8 cellular contexts compared by ENCODE assay signal in genomic region chr18:32470713-32471633, GRCh38. TPM values are rescaled to one million over a fixed set of nuclear protein-coding genes. Genes with fewer than 3 reads are reported as not detected.
DNase-seq lines count a peak whose midpoint lies in the region; ATAC-seq and TF ChIP-seq lines count a peak whose summit lies in the region.

Gene GAREM1, minus strand, starts transcription at chr18:32470882. Its CDS starts 454 bp downstream, at chr18:32470428.

- CTCF ChIA-PET in GM10248 (lab: Yijun Ruan, JAX): interaction anchor here (0.7 to 4.2 kb wide), 19 partner anchors 10 to 313 kb away, joined by 3 to 26 read pairs (median 4); no protein-coding TSS in a partner anchor
- CTCF ChIA-PET in SK-N-SH (lab: Yijun Ruan, JAX): interaction anchor here (0.6 to 6.5 kb wide), 37 partner anchors 9 to 313 kb away, joined by 3 to 99 read pairs (median 6); no protein-coding TSS in a partner anchor

- H2AFZ ChIP-seq in SK-N-SH (ENCODE audit: low read depth): peak within 1 kb of the TSS; percentile 95

- no peaks in the 10 kb centered on the region for H3K36me3 ChIP-seq in SK-N-SH (replicated peaks in 1 of 2; ENCODE audit: control insufficient read depth in 1 of 2, insufficient read depth in 2 of 2, low read length in 1 of 2)
- H3K36me3 ChIP-seq in thoracic aorta: no peaks in the 10 kb centered on the region

- H3K9me2 ChIP-seq in SK-N-SH: no peaks in the 10 kb centered on the region

- no peak within 1 kb of the TSS for H3K27ac Mint-ChIP-seq in activated naive CD8-positive, alpha-beta T cell
- H3K27ac Mint-ChIP-seq in glutamatergic neuron (ENCODE audit: unreplicated experiment): peak within 1 kb of the TSS; percentile 70
- H3K27ac Mint-ChIP-seq in osteocyte (ENCODE audit: unreplicated experiment): peak within 1 kb of the TSS; percentile 60

- H3K79me2 ChIP-seq in SK-N-SH (ENCODE audit: insufficient read depth): peaks cover 19% of the 10 kb centered on the region

- H3K9me3 ChIP-seq in SK-N-SH (no peaks in the 10 kb centered on the region), thoracic aorta (no peaks in the 10 kb centered on the region)

- H3K4me1 ChIP-seq in SK-N-SH (ENCODE audit: control insufficient read depth in 1 of 2, insufficient read depth in 2 of 2, low read depth in 1 of 2, low read length in 1 of 2): peaks cover 0 to 20% of the 10 kb centered on the region in 2 experiments; a peak in 2 of 4 replicates
- H3K4me1 ChIP-seq in thoracic aorta (ENCODE audit: control insufficient read depth in 1 of 2, low read depth in 2 of 2): peaks cover 4 to 21% of the 10 kb centered on the region in 2 donors

- peak; percentile 88 for DNase-seq in GM10248 (ENCODE audit: extremely low spot score)
- peak; percentile 92 for DNase-seq in NB4 (ENCODE audit: low read depth)
- DNase-seq in SK-N-SH: peak; percentile 97
- DNase-seq in glutamatergic neuron: peak; percentile 95
- peak; percentile 98 for DNase-seq in osteocyte (ENCODE audit: extremely low spot score, unreplicated experiment)
- DNase-seq in thoracic aorta (ENCODE audit: low spot score): peak; percentile 82

- no peaks in the 10 kb centered on the region for H3K9me3 Mint-ChIP-seq in activated naive CD8-positive, alpha-beta T cell (ENCODE audit: low read depth)
- H3K9me3 Mint-ChIP-seq in glutamatergic neuron (ENCODE audit: unreplicated experiment): peaks cover 14% of the 10 kb centered on the region
- H3K9me3 Mint-ChIP-seq in osteocyte (ENCODE audit: unreplicated experiment): no peaks in the 10 kb centered on the region

- no peaks in the 10 kb centered on the region for H3K36me3 Mint-ChIP-seq in activated naive CD8-positive, alpha-beta T cell
- no peaks in the 10 kb centered on the region for H3K36me3 Mint-ChIP-seq in glutamatergic neuron (ENCODE audit: unreplicated experiment)
- no peaks in the 10 kb centered on the region for H3K36me3 Mint-ChIP-seq in osteocyte (ENCODE audit: unreplicated experiment)

- H3K4me2 ChIP-seq in SK-N-SH: peak within 1 kb of the TSS; percentile 93

- peaks cover 28% of the 10 kb centered on the region for H3K4me1 Mint-ChIP-seq in activated naive CD8-positive, alpha-beta T cell (ENCODE audit: low read depth)
- peaks cover 15% of the 10 kb centered on the region for H3K4me1 Mint-ChIP-seq in glutamatergic neuron (ENCODE audit: low read depth, unreplicated experiment)
- H3K4me1 Mint-ChIP-seq in osteocyte (ENCODE audit: unreplicated experiment): peaks cover 21% of the 10 kb centered on the region

- peaks cover 4% of the 10 kb centered on the region for H3F3A ChIP-seq in SK-N-SH (replicated peaks; ENCODE audit: insufficient read depth)

- peak within 1 kb of the TSS; percentile 64 for H3K9ac ChIP-seq in SK-N-SH

- no peaks in the 10 kb centered on the region for H4K20me1 ChIP-seq in SK-N-SH (ENCODE audit: insufficient read depth)

- no peaks in the 10 kb centered on the region for H3K27me3 ChIP-seq in SK-N-SH (ENCODE audit: insufficient read depth)
- no peaks in the 10 kb centered on the region for H3K27me3 ChIP-seq in thoracic aorta (replicated peaks; ENCODE audit: insufficient read depth)

- H3K4me3 ChIP-seq in NB4 (ENCODE audit: low read depth, low read length) (no peak within 1 kb of the TSS), SK-N-SH (ENCODE audit: low read depth in 2 of 2, low read length in 1 of 2) (peak within 1 kb of the TSS; percentile 83 to 86), thoracic aorta (peak within 1 kb of the TSS; percentile 81)

- peaks cover 23% of the 10 kb centered on the region for H3K27me3 Mint-ChIP-seq in activated naive CD8-positive, alpha-beta T cell
- H3K27me3 Mint-ChIP-seq in glutamatergic neuron (ENCODE audit: unreplicated experiment) (peaks cover 8% of the 10 kb centered on the region), osteocyte (ENCODE audit: unreplicated experiment) (peaks cover 32% of the 10 kb centered on the region)

- peak; percentile 76 for TF ChIP-seq RAD21 in SK-N-SH (IDR thresholded peaks at IDR 0.05; ENCODE audit: low read length)

- TF ChIP-seq POLR2A in NB4 (IDR thresholded peaks at IDR 0.05; ENCODE audit: extremely low read depth, insufficient read length): no peak

- 20% methylated on average over 35 of the region's 82 CpGs for WGBS in SK-N-SH (ENCODE audit: low lambda C conversion rate)

- TF ChIP-seq CTCF in GM10248 (IDR thresholded peaks at IDR 0.05; ENCODE audit: control extremely low read depth, extremely low read depth, low read depth, missing control alignments) (peak; percentile 72), NB4 (IDR thresholded peaks at IDR 0.05; ENCODE audit: low read depth, low read length) (peak; percentile 32), SK-N-SH (IDR thresholded peaks at IDR 0.05) (peak; percentile 60), glutamatergic neuron (IDR thresholded peaks at IDR 0.05; ENCODE audit: partially characterized antibody, unreplicated experiment) (peak; percentile 11), osteocyte (IDR thresholded peaks at IDR 0.05) (peak; percentile 85), thoracic aorta (IDR thresholded peaks at IDR 0.05) (peak; percentile 72)

- ATAC-seq in HG02571 (IDR thresholded peaks at IDR 0.05; ENCODE audit: unreplicated experiment) (peak; percentile 97), thoracic aorta (ENCODE audit: insufficient number of reproducible peaks, low FRiP score, low read depth) (peak; percentile 90)

- TF ChIP-seq EP300 in SK-N-SH (IDR thresholded peaks at IDR 0.05; ENCODE audit: borderline replicate concordance in 1 of 2, low read depth in 1 of 2, low read length in 1 of 2): peak; percentile 24 to 27; a peak in 1 of 4 replicates

- peak within 1 kb of the TSS; percentile 63 to 81; a peak in 3 of 4 replicates for H3K27ac ChIP-seq in SK-N-SH (ENCODE audit: low read depth in 2 of 2, low read length in 1 of 2)
- H3K27ac ChIP-seq in thoracic aorta: peak within 1 kb of the TSS; percentile 72 to 80

- H3K4me3 Mint-ChIP-seq in activated naive CD8-positive, alpha-beta T cell: peak within 1 kb of the TSS; percentile 87
- peak within 1 kb of the TSS; percentile 96 for H3K4me3 Mint-ChIP-seq in glutamatergic neuron (ENCODE audit: unreplicated experiment)
- H3K4me3 Mint-ChIP-seq in osteocyte (ENCODE audit: unreplicated experiment): peak within 1 kb of the TSS; percentile 88

- POLR2A ChIA-PET in GM10248 (lab: Yijun Ruan, JAX): interaction anchor here (0.5 kb wide), 1 partner anchor 348 kb away, joined by 3 read pairs; no protein-coding TSS in a partner anchor
- POLR2A ChIA-PET in SK-N-SH (lab: Yijun Ruan, JAX): interaction anchor here (0.6 to 1.9 kb wide), 5 partner anchors 12 to 634 kb away, joined by 3 to 7 read pairs (median 4); no protein-coding TSS in a partner anchor

TF ChIP-seq in SK-N-SH, 30 proteins besides CTCF, POLR2A, EP300 and RAD21 (continues in another document):
- TF ChIP-seq SIN3A (IDR thresholded peaks at IDR 0.05; ENCODE audit: borderline replicate concordance, low read depth, low read length) (0 out of 2 replicates have a peak, but pooled peaks have one; percentile 35), CHD2 (IDR thresholded peaks at IDR 0.05; ENCODE audit: low read length, partially characterized antibody) (no peak), USF1 (IDR thresholded peaks at IDR 0.05; ENCODE audit: borderline replicate concordance, low read depth) (no peak), POLR2AphosphoS5 (IDR thresholded peaks at IDR 0.05; ENCODE audit: low read depth, low read length) (peak; percentile 72), EZH2phosphoT487 (IDR thresholded peaks at IDR 0.05; ENCODE audit: borderline replicate concordance, low read depth) (no peak), SMC3 (IDR thresholded peaks at IDR 0.05; ENCODE audit: low read depth, low read length) (peak; percentile 86), FOXM1 (IDR thresholded peaks at IDR 0.05; ENCODE audit: low read depth) (no peak), NFIC (IDR thresholded peaks at IDR 0.05; ENCODE audit: borderline replicate concordance) (no peak), TAF1 (IDR thresholded peaks at IDR 0.05; ENCODE audit: borderline replicate concordance, low read depth, low read length) (peak; percentile 67; the same call in 1 of the 2 replicates), GABPA (IDR thresholded peaks at IDR 0.05; ENCODE audit: low read depth) (no peak), ZBTB33 (IDR thresholded peaks at IDR 0.05; ENCODE audit: borderline replicate concordance, low read depth) (no peak), YY1 (IDR thresholded peaks at IDR 0.05; ENCODE audit: low read depth) (peak; percentile 63; the same call in 1 of the 2 replicates), NRF1 (IDR thresholded peaks at IDR 0.05; ENCODE audit: low read depth, low read length) (peak; percentile 93)

RNA-seq across cellular contexts. Expression of gene GAREM1, which starts in this region (rescaled TPM):
- polyA plus RNA-seq in SK-N-SH (2012; rRNA removed): 2.8 and 3.3 TPM in 2 replicates
- polyA plus RNA-seq in SK-N-SH (2012; cell fraction: cytosol; rRNA removed): 2.0 and 2.9 TPM in 2 replicates
- polyA plus RNA-seq in SK-N-SH (2012; cell fraction: nucleus; rRNA removed): 3.3 and 3.7 TPM in 2 replicates
- total RNA-seq in glutamatergic neuron (ENCODE audit: unreplicated experiment): 8.7 TPM
- total RNA-seq in osteocyte: 1.7 and 2.5 TPM in 2 replicates
- total RNA-seq in thoracic aorta: 10 to 100 TPM; 12.0 to 15.4 TPM

Comparison
In these comparisons a context has a peak if more than half of its experiments do, and no peak if none do; other contexts are left out.
1. CTCF ChIP-seq: peak in every context shown above with its lines; median percentile 85 in osteocyte; 72 in GM10248; 72 in thoracic aorta; 60 in SK-N-SH; 32 in NB4; 11 in glutamatergic neuron.